23 cellular contexts compared by ENCODE assay signal in genomic region chr7:82527831-82528230, GRCh38.
A peak's percentile ranks its signal among the peaks of the same experiment; 100 is the strongest.
DNase-seq lines count a peak whose midpoint lies in the region; ATAC-seq and TF ChIP-seq lines count a peak whose summit lies in the region.
"Had no signal": no experiment of that assay in that cellular context is flagged by ENCODE, and none has a peak within 500 bp of the region (broad histone marks: within the 10 kb centered on the region; RNA-seq: fewer than 3 reads in every experiment).

No MANE protein-coding gene starts in this region.

- H2BK12ac ChIP-seq in mesenchymal stem cell (ENCODE audit: low read length in 2 of 2) = no peak overlapping the region

- peaks cover 5% of the 10 kb centered on the region; the same call in 1 of the 2 replicates for H3K9me3 ChIP-seq in PC-9 (ENCODE audit: insufficient read depth, low read depth)
- no peaks in the 10 kb centered on the region for H3K9me3 ChIP-seq in mesenchymal stem cell (ENCODE audit: control insufficient read depth, low read length)
- H3K9me3 ChIP-seq: Caco-2, HAP-1, heart left ventricle, upper lobe of right lung had no signal

- no peak overlapping the region for H2BK15ac ChIP-seq in mesenchymal stem cell (ENCODE audit: low read depth, poor library complexity, severe bottlenecking)

- peak; percentile 41 for DNase-seq in HT1080 (ENCODE audit: low read depth)
- DNase-seq in PC-9 = peak in 1 of 2 experiments; percentile 67
- peak; percentile 26 for DNase-seq in epithelial cell of prostate (ENCODE audit: low read depth, low spot score)
- DNase-seq in myocyte (ENCODE audit: low read depth) = peak; percentile 26
- DNase-seq in AG08396 (ENCODE audit: low spot score) = no peak
- no peak for DNase-seq in hepatic stellate cell (ENCODE audit: low spot score)
- DNase-seq in mesenchymal stem cell = no peak
- DNase-seq: activated CD4-positive, alpha-beta T cell treated with anti-CD3 and anti-CD28 coated beads, Interleukin-2, amount 50 U/mL, for 4 hours; activated CD8-positive, alpha-beta memory T cell treated with anti-CD3 and anti-CD28 coated beads, Interleukin-2, amount 50 U/mL, for 48 hours; activated naive CD8-positive, alpha-beta T cell treated with anti-CD3 and anti-CD28 coated beads, Interleukin-2, amount 50 U/mL, for 24 hours; Caco-2; DND-41; erythroblast; heart left ventricle; Kasumi-1; NCI-H146; NCI-H2171 treated with DMSO at 0.1 percent for 48 hours; NCI-H69; T-helper 2 cell; upper lobe of right lung had no signal

- no peak overlapping the region for H4K8ac ChIP-seq in mesenchymal stem cell (ENCODE audit: low read length)

- H3K36me3 ChIP-seq in PC-9 (ENCODE audit: low read depth) = no peaks in the 10 kb centered on the region
- no peaks in the 10 kb centered on the region for H3K36me3 ChIP-seq in mesenchymal stem cell (ENCODE audit: control insufficient read depth in 1 of 2, insufficient read depth in 2 of 2, low read depth in 1 of 2, low read length in 2 of 2)
- H3K36me3 ChIP-seq: HAP-1, heart left ventricle, upper lobe of right lung had no signal

- no peak for ATAC-seq in GM18505 (IDR thresholded peaks at IDR 0.05; ENCODE audit: unreplicated experiment)
- ATAC-seq: activated naive CD8-positive, alpha-beta T cell treated with anti-CD3 and anti-CD28 coated beads, Interleukin-2, amount 50 U/mL, for 24 hours; heart left ventricle; upper lobe of right lung; WTC11 had no signal

- H3K4me3 ChIP-seq in PC-9 (no peak overlapping the region), mesenchymal stem cell (ENCODE audit: insufficient read depth in 1 of 2, low read depth in 1 of 2, low read length in 2 of 2) (no peak overlapping the region)
- H3K4me3 ChIP-seq: HAP-1, heart left ventricle, upper lobe of right lung had no signal

- no peak overlapping the region for H2AFZ ChIP-seq in PC-9
- H2AFZ ChIP-seq in mesenchymal stem cell (ENCODE audit: low read depth, low read length) = no peak overlapping the region

- peaks cover 16% of the 10 kb centered on the region; the same call in 1 of the 2 replicates for H3K4me1 ChIP-seq in PC-9 (replicated peaks; ENCODE audit: insufficient read depth)
- H3K4me1 ChIP-seq in mesenchymal stem cell (ENCODE audit: control insufficient read depth, insufficient read depth, low read depth, low read length) = no peaks in the 10 kb centered on the region
- H3K4me1 ChIP-seq: Caco-2, HAP-1, heart left ventricle, upper lobe of right lung had no signal

- no peak overlapping the region for H3K9ac ChIP-seq in mesenchymal stem cell (ENCODE audit: low read length)

- H3K9me2 ChIP-seq in PC-9 (ENCODE audit: insufficient read depth) = no peaks in the 10 kb centered on the region

- no peak for TF ChIP-seq POLR2A in GM18505 (IDR thresholded peaks at IDR 0.05; ENCODE audit: borderline replicate concordance, extremely low read depth, insufficient read depth, insufficient read length)

- H2BK120ac ChIP-seq in mesenchymal stem cell (ENCODE audit: low read depth, low read length) = no peak overlapping the region

- POLR2A ChIA-PET in PC-9 (lab: Charles Lee; ENCODE audit: unreplicated experiment) = no interaction called here

- H2AK5ac ChIP-seq in mesenchymal stem cell (ENCODE audit: low read length, severe bottlenecking) = no peak overlapping the region

- no peak for TF ChIP-seq CTCF in PC-9 (conservative IDR thresholded peaks at IDR 0.05)

- H3K79me1 ChIP-seq in mesenchymal stem cell (replicated peaks; ENCODE audit: low read length, poor library complexity, severe bottlenecking) = no peaks in the 10 kb centered on the region

- H3F3A ChIP-seq in PC-9 (ENCODE audit: insufficient read depth, low read depth) = no peaks in the 10 kb centered on the region; the same call in 1 of the 2 replicates

- H2BK5ac ChIP-seq in mesenchymal stem cell (ENCODE audit: low read depth, low read length, poor library complexity, severe bottlenecking) = no peak overlapping the region

- no peak overlapping the region for H3K14ac ChIP-seq in mesenchymal stem cell (ENCODE audit: low read length in 2 of 2)

- H3K23ac ChIP-seq in mesenchymal stem cell (ENCODE audit: low read length in 2 of 2) = no peak overlapping the region

- H3K18ac ChIP-seq in mesenchymal stem cell (ENCODE audit: low read depth in 1 of 2, low read length in 2 of 2) = no peak overlapping the region

- peak overlapping the region; percentile 28; the same call in 1 of the 2 replicates for H3K27ac ChIP-seq in PC-9
- H3K27ac ChIP-seq in epithelial cell of prostate = no peak overlapping the region
- no peak overlapping the region for H3K27ac ChIP-seq in mesenchymal stem cell (ENCODE audit: low read length, poor library complexity, severe bottlenecking)
- H3K27ac ChIP-seq: heart left ventricle, upper lobe of right lung had no signal

- H3K79me2 ChIP-seq in PC-9 (ENCODE audit: low read depth) = no peaks in the 10 kb centered on the region

- H4K91ac ChIP-seq in mesenchymal stem cell (ENCODE audit: low read length) = no peak overlapping the region

- no CpG with 5 or more reads among the region's 1 CpG for WGBS in mesenchymal stem cell

- H3K4ac ChIP-seq in mesenchymal stem cell (ENCODE audit: low read depth in 1 of 2, low read length in 2 of 2) = no peak overlapping the region

- no peaks in the 10 kb centered on the region for H3K27me3 ChIP-seq in PC-9 (ENCODE audit: insufficient read depth, low read depth)
- no peaks in the 10 kb centered on the region for H3K27me3 ChIP-seq in mesenchymal stem cell (ENCODE audit: control insufficient read depth in 1 of 2, insufficient read depth in 1 of 2, low read length in 2 of 2)
- H3K27me3 ChIP-seq: heart left ventricle, upper lobe of right lung had no signal

- intact Hi-C loops in PC-9 (cut with micrococcal nuclease; ENCODE audit: unreplicated experiment) = no loop called here

- H4K20me1 ChIP-seq in PC-9 (ENCODE audit: insufficient read depth) = no peaks in the 10 kb centered on the region

- H3K4me2 ChIP-seq in PC-9 (peak overlapping the region; percentile 52), mesenchymal stem cell (ENCODE audit: low read length, poor library complexity, severe bottlenecking) (no peak overlapping the region)

- no TSS peak for BruUV-seq in PC-9 (replicated peaks; lab: Mats Ljungman, UMichigan)

- CTCF ChIA-PET in PC-9 (lab: Charles Lee) = no interaction called here

Comparison
In these comparisons a context has a peak if more than half of its experiments do, and no peak if none do; other contexts are left out.
1. DNase-seq: peak in HT1080 (single experiment), epithelial cell of prostate (single experiment) and myocyte (single experiment); none in AG08396 (single experiment), hepatic stellate cell (single experiment) and mesenchymal stem cell (single experiment).